8 cellular contexts compared by ENCODE assay signal in the genomic region with DNA sequence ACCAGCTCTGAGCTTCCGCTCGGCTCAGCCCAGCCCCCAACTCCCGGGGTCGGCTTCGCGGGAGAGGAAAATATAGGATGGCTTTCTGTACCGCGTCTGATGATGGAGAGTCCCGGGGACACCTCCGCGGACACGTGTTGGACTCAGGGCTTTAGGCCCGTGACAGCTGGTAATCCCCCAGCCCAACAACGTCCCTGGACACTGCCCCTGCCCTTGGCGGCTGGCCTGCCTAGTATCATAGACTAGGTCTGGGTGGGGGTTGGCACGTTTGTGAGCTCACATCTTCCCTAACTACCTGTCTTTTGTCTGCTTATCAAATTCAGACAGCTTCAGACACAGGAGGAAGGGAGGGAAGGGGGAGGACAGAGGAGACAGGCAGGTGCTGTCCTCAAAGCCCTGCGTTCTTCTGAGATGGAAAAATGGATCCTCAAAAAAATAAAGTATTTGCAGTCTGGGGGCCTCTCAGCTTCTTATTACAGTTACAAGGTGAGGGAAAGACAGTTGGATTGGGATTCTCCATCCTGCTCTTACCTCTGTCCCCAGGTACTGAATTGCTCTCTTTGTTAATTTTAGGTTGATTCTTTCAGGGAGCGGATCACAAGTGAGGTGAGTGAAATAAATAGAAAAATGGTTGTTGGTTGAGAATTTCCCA. TPM values are rescaled to one million over a fixed set of nuclear protein-coding genes. Genes with fewer than 3 reads are reported as not detected.
DNase-seq lines count a peak whose midpoint lies in the region; TF ChIP-seq lines count a peak whose summit lies in the region.

No MANE protein-coding gene starts in this region.

- H3K36me3 ChIP-seq in OCI-LY3 (replicated peaks; ENCODE audit: low read depth, low read length) (peaks cover 28% of the 10 kb centered on the region), neutrophil (peaks cover 29% of the 10 kb centered on the region)

- no peaks in the 10 kb centered on the region; the same call in 1 of the 2 replicates for H4K20me1 ChIP-seq in OCI-LY3 (ENCODE audit: insufficient read depth, low read length)

- peak overlapping the region; percentile 99 for H3K4me3 ChIP-seq in OCI-LY3 (ENCODE audit: low read length)
- peak overlapping the region; percentile 93 to 98 for H3K4me3 ChIP-seq in neutrophil (ENCODE audit: low read depth in 1 of 2, low read length in 1 of 2)

- H3K9me3 ChIP-seq in OCI-LY3 (ENCODE audit: insufficient read depth, low read length) (no peaks in the 10 kb centered on the region), neutrophil (no peaks in the 10 kb centered on the region)

- peak overlapping the region; percentile 98 for H3K9ac ChIP-seq in OCI-LY3 (ENCODE audit: low read length)

- H3K4me1 ChIP-seq in OCI-LY3 (ENCODE audit: low read length) (peaks cover 13% of the 10 kb centered on the region), neutrophil (ENCODE audit: control insufficient read depth in 1 of 2, insufficient read depth in 1 of 2, low read depth in 1 of 2, low read length in 1 of 2) (peaks cover 40 to 45% of the 10 kb centered on the region in 2 experiments)

- peaks cover 53% of the 10 kb centered on the region for H3K79me2 ChIP-seq in OCI-LY3 (ENCODE audit: low read length)

- H3K27ac ChIP-seq in OCI-LY3 (ENCODE audit: low read length) (peak overlapping the region; percentile 74), epithelial cell of prostate (peak overlapping the region; percentile 71), neutrophil (peak overlapping the region; percentile 94)

- TF ChIP-seq CTCF in OCI-LY3 (IDR thresholded peaks at IDR 0.05; ENCODE audit: low read depth, low read length) (no peak), neutrophil (IDR thresholded peaks at IDR 0.05) (no peak)

- no peak overlapping the region for H2AFZ ChIP-seq in OCI-LY3 (ENCODE audit: low read depth, low read length)

- peak; percentile 71 for DNase-seq in DMS53 (lab: John Stamatoyannopoulos, UW)
- no peak for DNase-seq in DMS53 treated with DMSO at 0.1 percent for 48 hours (lab: John Stamatoyannopoulos, UW; ENCODE audit: unreplicated experiment)
- no peak for DNase-seq in epithelial cell of prostate (ENCODE audit: low read depth, low spot score)
- no peak for DNase-seq in UCSD-AML1 (lab: John Stamatoyannopoulos, UW; ENCODE audit: unreplicated experiment)
- no peak for DNase-seq in occipital lobe (lab: John Stamatoyannopoulos, UW)
- no peak for DNase-seq in NAMALWA (ENCODE audit: low spot score)

- H3K4me2 ChIP-seq in OCI-LY3 (ENCODE audit: low read length) = peak overlapping the region; percentile 98

- H3K27me3 ChIP-seq in OCI-LY3 (ENCODE audit: low read depth, low read length) = no peaks in the 10 kb centered on the region
- H3K27me3 ChIP-seq in neutrophil = peaks cover 4% of the 10 kb centered on the region

RNA-seq across cellular contexts. Expression of gene PSME3, which starts 0.7 kb away (rescaled TPM):
- 39.8 TPM for total RNA-seq in occipital lobe

RNA-seq across cellular contexts. Expression of gene BECN1, which starts 9.8 kb away (rescaled TPM):
- 57.7 TPM for total RNA-seq in occipital lobe

RNA-seq across cellular contexts. Expression of gene AOC2, which starts 10.5 kb away (rescaled TPM):
- 0.78 TPM for total RNA-seq in occipital lobe

RNA-seq across cellular contexts. Expression of gene AOC3, which starts 17.1 kb away (rescaled TPM):
- total RNA-seq in occipital lobe = 0.16 TPM

RNA-seq across cellular contexts. Expression of gene CNTD1, which starts 35.2 kb away (rescaled TPM):
- total RNA-seq in occipital lobe = 0.47 TPM
